11 cellular contexts compared by ENCODE assay signal in the genomic region with DNA sequence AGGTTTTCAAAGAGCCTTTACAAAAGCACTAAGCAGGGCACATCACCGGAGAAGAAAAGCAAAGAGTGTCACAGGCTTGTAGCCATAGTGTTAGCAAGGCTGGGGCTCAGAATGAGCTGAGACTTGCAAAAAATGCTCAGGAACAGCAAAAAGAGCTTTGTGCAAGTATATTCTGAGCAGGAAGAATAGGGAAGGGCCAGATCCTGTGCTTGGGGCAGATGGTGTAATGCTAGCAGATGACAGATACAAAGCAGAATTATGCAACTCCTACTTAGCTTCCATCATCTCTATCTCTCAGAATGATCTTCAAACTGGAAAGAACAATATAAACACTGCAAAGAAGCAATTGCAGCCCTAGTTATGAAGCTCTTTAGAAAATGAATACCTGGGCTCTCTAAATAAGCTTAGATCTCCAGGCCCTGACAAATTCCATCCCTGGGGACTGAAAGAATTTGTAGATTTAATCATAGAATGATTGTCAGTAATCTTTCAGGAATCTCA. TPM values are rescaled to one million over a fixed set of nuclear protein-coding genes. Genes with fewer than 3 reads are reported as not detected.
DNase-seq lines count a peak whose midpoint lies in the region; ATAC-seq lines count a peak whose summit lies in the region.
"Had no signal": no experiment of that assay in that cellular context is flagged by ENCODE, and none has a peak within 500 bp of the region (broad histone marks: within the 10 kb centered on the region; RNA-seq: fewer than 3 reads in every experiment).

No MANE protein-coding gene starts in this region.

- peak overlapping the region; percentile 13 for H3K4me3 Mint-ChIP-seq in activated CD4-positive, alpha-beta T cell treated with anti-CD3 and anti-CD28 coated beads for 36 hours
- H3K4me3 Mint-ChIP-seq in T-cell, result peak overlapping the region; percentile 59 to 66 (median 61)

- H3K27me3 ChIP-seq in skeletal muscle tissue (ENCODE audit: control insufficient read depth in 3 of 3, insufficient read depth in 3 of 3, low read length in 3 of 3), result peaks cover 0 to 4% (median 2%) of the 10 kb centered on the region in 3 donors

- H3K27ac Mint-ChIP-seq in activated CD4-positive, alpha-beta T cell treated with anti-CD3 and anti-CD28 coated beads for 36 hours, result peak overlapping the region; percentile 81
- no peak overlapping the region for H3K27ac Mint-ChIP-seq in T-cell

- no peaks in the 10 kb centered on the region for H3K36me3 Mint-ChIP-seq in activated CD4-positive, alpha-beta T cell treated with anti-CD3 and anti-CD28 coated beads for 36 hours (ENCODE audit: low read depth)
- H3K36me3 Mint-ChIP-seq in T-cell, result no peaks in the 10 kb centered on the region
- H3K36me3 Mint-ChIP-seq: natural killer cell treated with Interleukin-12 subunit alpha and Interleukin-12 subunit beta and Interleukin-15 and Interleukin-18, amount 100 ng/mL, for 72 hours had no signal

- H3K36me3 ChIP-seq in skeletal muscle tissue (ENCODE audit: control insufficient read depth in 3 of 3, insufficient read depth in 3 of 3, low read length in 3 of 3), result no peaks in the 10 kb centered on the region
- H3K36me3 ChIP-seq: gastrocnemius medialis had no signal

- H3K9ac ChIP-seq in skeletal muscle tissue (ENCODE audit: low read depth in 1 of 3, low read length in 3 of 3), result no peak overlapping the region

- POLR2A ChIA-PET in activated CD4-positive, alpha-beta T cell treated with anti-CD3 and anti-CD28 coated beads for 36 hours (lab: Charles Lee), result interaction anchor here (0.5 kb wide), 1 partner anchor 11 kb away, joined by 3 read pairs; no protein-coding TSS in a partner anchor
- POLR2A ChIA-PET in T-cell (lab: Charles Lee), result interaction anchor here (0.5 to 1.5 kb wide), 7 partner anchors 8 to 427 kb away, joined by 3 to 11 read pairs (median 6); no protein-coding TSS in a partner anchor

- H3K27me3 Mint-ChIP-seq in activated CD4-positive, alpha-beta T cell treated with anti-CD3 and anti-CD28 coated beads for 36 hours, result no peaks in the 10 kb centered on the region
- no peaks in the 10 kb centered on the region for H3K27me3 Mint-ChIP-seq in T-cell

- H3K4me3 ChIP-seq in skeletal muscle tissue (ENCODE audit: low read length in 3 of 3), result no peak overlapping the region
- H3K4me3 ChIP-seq: gastrocnemius medialis had no signal

- intact Hi-C loops in activated CD4-positive, alpha-beta T cell treated with anti-CD3 and anti-CD28 coated beads for 36 hours (cut with DNase I, micrococcal nuclease), result no loop called here

- H3K4me1 Mint-ChIP-seq in activated CD4-positive, alpha-beta T cell treated with anti-CD3 and anti-CD28 coated beads for 36 hours, result peaks cover 45% of the 10 kb centered on the region
- peaks cover 48 to 50% (median 48%) of the 10 kb centered on the region in 3 donors for H3K4me1 Mint-ChIP-seq in T-cell

- no peaks in the 10 kb centered on the region for H3K9me3 Mint-ChIP-seq in activated CD4-positive, alpha-beta T cell treated with anti-CD3 and anti-CD28 coated beads for 36 hours (ENCODE audit: low read depth)
- H3K9me3 Mint-ChIP-seq in T-cell, result no peaks in the 10 kb centered on the region
- H3K9me3 Mint-ChIP-seq: natural killer cell treated with Interleukin-12 subunit alpha and Interleukin-12 subunit beta and Interleukin-15 and Interleukin-18, amount 100 ng/mL, for 72 hours had no signal

- CTCF ChIA-PET in activated CD4-positive, alpha-beta T cell treated with anti-CD3 and anti-CD28 coated beads for 36 hours (lab: Charles Lee), result interaction anchor here (0.7 to 5.4 kb wide), 5 partner anchors 9 to 628 kb away, joined by 3 to 35 read pairs (median 4); no protein-coding TSS in a partner anchor
- CTCF ChIA-PET in T-cell (lab: Charles Lee), result interaction anchor here (0.7 to 3.2 kb wide), 9 partner anchors 11 to 380 kb away, joined by 3 to 29 read pairs (median 5); no protein-coding TSS in a partner anchor

- no peaks in the 10 kb centered on the region for H3K4me1 ChIP-seq in skeletal muscle tissue (ENCODE audit: control insufficient read depth in 3 of 3, insufficient read depth in 3 of 3, low read length in 3 of 3)
- H3K4me1 ChIP-seq: gastrocnemius medialis had no signal

- DNase-seq in activated CD4-positive, alpha-beta T cell treated with anti-CD3 and anti-CD28 coated beads for 36 hours, result no peak
- no peak for DNase-seq in activated CD4-positive, alpha-beta T cell treated with anti-CD3 and anti-CD28 coated beads for 4 hours
- DNase-seq in T-cell (peak in 2 of 34 experiments; percentile 8 to 10), globus pallidus (ENCODE audit: low spot score) (peak; percentile 34), NCI-H1694 (lab: John Stamatoyannopoulos, UW) (no peak)
- DNase-seq: NCI-H187 treated with DMSO at 0.1 percent for 48 hours had no signal

- H3K27ac ChIP-seq in skeletal muscle tissue (ENCODE audit: low read depth, low read length), result peak overlapping the region; percentile 34
- H3K27ac ChIP-seq: gastrocnemius medialis had no signal

- peak; percentile 24 for ATAC-seq in activated CD4-positive, alpha-beta T cell treated with anti-CD3 and anti-CD28 coated beads for 36 hours
- ATAC-seq in T-cell (replicated peaks in 1 of 4) (peak; percentile 31 to 41 (median 36)), HG03280 (IDR thresholded peaks at IDR 0.05; ENCODE audit: unreplicated experiment) (no peak), HG02798 (IDR thresholded peaks at IDR 0.05; ENCODE audit: poor library complexity, unreplicated experiment) (no peak)

- H3K9me3 ChIP-seq in skeletal muscle tissue (ENCODE audit: control insufficient read depth in 3 of 3, low read length in 3 of 3), result no peaks in the 10 kb centered on the region
- H3K9me3 ChIP-seq: gastrocnemius medialis had no signal

RNA-seq across cellular contexts. Expression of a gene that starts 23.7 kb away (rescaled TPM):
- total RNA-seq in activated CD4-positive, alpha-beta T cell treated with anti-CD3 and anti-CD28 coated beads for 36 hours, result 10 to 100 TPM; 20.9 to 23.0 TPM
- total RNA-seq in T-cell (10 to 100 TPM; 24.9 to 30.2 (median 26.3) TPM), skeletal muscle tissue (6.3 TPM)

Comparison
In these comparisons a context has a peak if more than half of its experiments do, and no peak if none do; other contexts are left out.
1. ATAC-seq: peak in activated CD4-positive, alpha-beta T cell treated with anti-CD3 and anti-CD28 coated beads for 36 hours (single experiment) and T-cell (4 of 4); none in HG03280 (single experiment) and HG02798 (single experiment).